ENCODE assay signal across 11 cellular contexts in genomic region chr18:58054041-58054733, GRCh38. TPM values are rescaled to one million over a fixed set of nuclear protein-coding genes. Genes with fewer than 3 reads are reported as not detected.
DNase-seq lines count a peak whose midpoint lies in the region; ATAC-seq, FAIRE-seq and TF ChIP-seq lines count a peak whose summit lies in the region.
"Had no signal": no experiment of that assay in that cellular context is flagged by ENCODE, and none has a peak within 500 bp of the region (broad histone marks: within the 10 kb centered on the region; RNA-seq: fewer than 3 reads in every experiment).

No MANE protein-coding gene starts in this region.

- no peak for FAIRE-seq in A549 (lab: Jason Lieb, UNC)

- H3K4me1 ChIP-seq in A549, result peaks cover 36% of the 10 kb centered on the region
- H3K4me1 ChIP-seq in HUES48 (ENCODE audit: control insufficient read depth, insufficient read depth, low read length), result peaks cover 12% of the 10 kb centered on the region
- peaks cover 11% of the 10 kb centered on the region for H3K4me1 ChIP-seq in iPS-18a (ENCODE audit: control insufficient read depth, low read depth, low read length)

- 46% methylated on average over 8 of the region's 8 CpGs for WGBS in A549 (ENCODE audit: missing lambda C conversion rate)

- POLR2A ChIA-PET in A549 (lab: Yijun Ruan, JAX), result no interaction called here

- in situ Hi-C loops in astrocyte of the spinal cord (cut with HindIII; ENCODE audit: low sequenced_read_pairs), result no loop called here

- H3K36me3 ChIP-seq in HUES48 (ENCODE audit: control insufficient read depth, insufficient read depth, low read length) (no peaks in the 10 kb centered on the region), iPS-18a (ENCODE audit: control insufficient read depth, low read depth, low read length) (no peaks in the 10 kb centered on the region)

- H3K27ac ChIP-seq in A549 (peak overlapping the region; percentile 76 to 82), HUES48 (ENCODE audit: low read depth, low read length) (peak overlapping the region; percentile 71), iPS-18a (ENCODE audit: low read length) (no peak overlapping the region)

- H3K9me3 ChIP-seq in A549 (no peaks in the 10 kb centered on the region), HUES48 (ENCODE audit: control insufficient read depth, insufficient read depth, low read length) (no peaks in the 10 kb centered on the region), iPS-18a (ENCODE audit: control insufficient read depth, low read depth, low read length) (no peaks in the 10 kb centered on the region)

- TF ChIP-seq POLR2A in A549 (IDR thresholded peaks at IDR 0.05; ENCODE audit: low read length), result no peak

- 0 out of 2 replicates have a peak overlapping the region, but pooled peaks have one; percentile 13 for H3K9ac ChIP-seq in HUES48 (ENCODE audit: low read depth, low read length)
- H3K9ac ChIP-seq in iPS-18a (ENCODE audit: low read length), result peak overlapping the region; percentile 25

- ATAC-seq in A549, result peak in 1 of 2 experiments; percentile 36; a peak in 2 of 6 replicates
- no peak for ATAC-seq in GM19455 (IDR thresholded peaks at IDR 0.05; ENCODE audit: unreplicated experiment)

- no peak for TF ChIP-seq EP300 in A549 (IDR thresholded peaks at IDR 0.05)

- DNase-seq in A549 (ENCODE audit: low read depth in 1 of 2, low spot score in 1 of 2) (peak in 1 of 2 experiments; percentile 26), astrocyte of the spinal cord (ENCODE audit: low read depth, low spot score) (peak; percentile 64), Ammon's horn (ENCODE audit: low spot score) (no peak), A172 (ENCODE audit: low spot score) (no peak)
- no peak for DNase-seq in activated CD4-positive, alpha-beta T cell treated with anti-CD3 and anti-CD28 coated beads for 4 hours
- DNase-seq: 8988T, DND-41, NCI-H2081 had no signal

- H3K4me3 ChIP-seq in A549 (0 out of 3 replicates have a peak overlapping the region, but pooled peaks have one; percentile 12), HUES48 (ENCODE audit: low read depth, low read length) (no peak overlapping the region), astrocyte of the spinal cord (ENCODE audit: low read depth, low read length) (no peak overlapping the region), iPS-18a (ENCODE audit: low read length) (no peak overlapping the region)

- no peak for TF ChIP-seq CTCF in A549 (IDR thresholded peaks at IDR 0.05)
- TF ChIP-seq CTCF in astrocyte of the spinal cord (IDR thresholded peaks at IDR 0.05; ENCODE audit: low read depth, low read length), result no peak

- TF ChIP-seq RAD21 in A549 (conservative IDR thresholded peaks at IDR 0.05 in 1 of 2, IDR thresholded peaks at IDR 0.05 in 1 of 2), result no peak

- H3K27me3 ChIP-seq in HUES48 (ENCODE audit: control insufficient read depth, insufficient read depth, low read length) (no peaks in the 10 kb centered on the region), iPS-18a (ENCODE audit: control insufficient read depth, insufficient read depth, low read length) (no peaks in the 10 kb centered on the region)

- CTCF ChIA-PET in A549 (lab: Yijun Ruan, JAX), result interaction anchor here (1.1 to 2.0 kb wide), 3 partner anchors 11 to 67 kb away, joined by 3 to 7 read pairs (median 4); partner anchors contain the start of gene NEDD4L

- peak overlapping the region; percentile 74 for H3K4me2 ChIP-seq in A549

TF ChIP-seq in A549, 52 proteins besides CTCF, POLR2A, EP300 and RAD21:
- TF ChIP-seq NFE2L2 (conservative IDR thresholded peaks at IDR 0.05; ENCODE audit: low read length) (0 out of 2 replicates have a peak, but pooled peaks have one; percentile 36), JUNB (IDR thresholded peaks at IDR 0.05) (no peak), ZSCAN20 (CRISPR knock-in tag; IDR thresholded peaks at IDR 0.05) (no peak), NPAS2 (CRISPR knock-in tag; IDR thresholded peaks at IDR 0.05; ENCODE audit: borderline replicate concordance) (no peak), CEBPB (IDR thresholded peaks at IDR 0.05) (peak; percentile 60 to 65; a peak in 3 of 4 replicates), KDM5A (IDR thresholded peaks at IDR 0.05) (no peak), HEYL (CRISPR knock-in tag; IDR thresholded peaks at IDR 0.05) (no peak), MAFK (IDR thresholded peaks at IDR 0.05; ENCODE audit: partially characterized antibody) (peak; percentile 73), ESRRA (IDR thresholded peaks at IDR 0.05; ENCODE audit: borderline replicate concordance, low read length) (no peak)
- TF ChIP-seq, protein P1, sequence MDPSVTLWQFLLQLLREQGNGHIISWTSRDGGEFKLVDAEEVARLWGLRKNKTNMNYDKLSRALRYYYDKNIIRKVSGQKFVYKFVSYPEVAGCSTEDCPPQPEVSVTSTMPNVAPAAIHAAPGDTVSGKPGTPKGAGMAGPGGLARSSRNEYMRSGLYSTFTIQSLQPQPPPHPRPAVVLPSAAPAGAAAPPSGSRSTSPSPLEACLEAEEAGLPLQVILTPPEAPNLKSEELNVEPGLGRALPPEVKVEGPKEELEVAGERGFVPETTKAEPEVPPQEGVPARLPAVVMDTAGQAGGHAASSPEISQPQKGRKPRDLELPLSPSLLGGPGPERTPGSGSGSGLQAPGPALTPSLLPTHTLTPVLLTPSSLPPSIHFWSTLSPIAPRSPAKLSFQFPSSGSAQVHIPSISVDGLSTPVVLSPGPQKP (IDR thresholded peaks at IDR 0.05; ENCODE audit: low read depth, low read length), result no peak

RNA-seq across cellular contexts. Expression of gene NEDD4L, which starts 10.2 kb away (rescaled TPM):
- polyA plus RNA-seq in A549 (2011; rRNA removed) (36.5 TPM in 2 replicates), A549 (2017; fragmentation: RNase III; extraction: RNeasy Plus Mini Kit Qiagen cat#74134 plus additional on column Dnase treatment) (18.0 to 22.6 TPM (median 21.7 TPM) in 3 replicates)
- 24.0 and 26.7 TPM in 2 replicates for polyA plus RNA-seq in A549 (2012; cell fraction: cytosol; rRNA removed)
- 36.6 and 42.2 TPM in 2 replicates for polyA plus RNA-seq in A549 (2012; cell fraction: nucleus; rRNA removed)
- 42.8 and 47.3 TPM in 2 replicates for polyA minus RNA-seq in A549 (2011; rRNA and poly(A)+ RNA removed)
- 8.1 and 16.8 TPM in 2 replicates for total RNA-seq in A172 (2014; rRNA removed; shearing (Covaris generic))
